Comparison of ENCODE assay signal across 8 cellular contexts in the genomic region with DNA sequence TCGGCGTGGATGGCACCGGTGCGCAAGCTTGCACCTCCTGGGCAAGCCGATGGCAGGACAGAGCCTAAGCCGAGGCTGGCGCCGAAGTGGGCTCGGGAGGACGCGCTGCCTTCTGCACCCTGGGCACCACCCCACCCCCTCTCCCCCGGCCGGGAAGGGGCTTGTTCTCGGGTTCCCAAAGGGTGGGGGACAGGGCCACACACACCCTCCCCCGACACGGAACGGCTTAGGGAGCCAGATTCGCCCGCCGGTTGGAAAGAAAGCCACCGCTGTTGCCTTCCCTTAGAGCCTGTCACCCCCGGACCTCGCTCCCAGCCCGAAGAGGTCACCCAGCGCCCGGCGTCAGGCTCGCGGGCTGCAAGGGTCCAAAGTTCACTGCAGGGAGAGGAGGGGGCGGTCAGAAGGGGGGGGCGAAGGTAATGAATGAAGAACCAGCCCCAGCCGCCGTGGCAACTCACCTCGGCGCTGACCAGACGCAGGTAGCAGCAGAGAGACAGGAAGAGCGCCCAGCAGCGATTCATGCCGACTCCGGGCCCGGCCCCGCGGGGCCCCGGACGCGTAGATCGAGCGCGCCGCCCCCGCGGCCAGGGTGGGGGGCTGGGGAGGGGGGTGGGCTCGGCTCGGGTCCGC. TPM values are rescaled to one million over a fixed set of nuclear protein-coding genes. Genes with fewer than 3 reads are reported as not detected.
DNase-seq lines count a peak whose midpoint lies in the region; ATAC-seq and TF ChIP-seq lines count a peak whose summit lies in the region.

No MANE protein-coding gene starts in this region.

- H3K4me3 ChIP-seq in mononuclear cell (ENCODE audit: low read length): peak overlapping the region; percentile 18

- TF ChIP-seq EP300 in Ishikawa (IDR thresholded peaks at IDR 0.05; ENCODE audit: borderline replicate concordance): no peak

- no peak for TF ChIP-seq RAD21 in Ishikawa (IDR thresholded peaks at IDR 0.05; ENCODE audit: low read depth)

- DNase-seq in central memory CD8-positive, alpha-beta T cell (ENCODE audit: low spot score in 2 of 2): peak in 1 of 2 donors; percentile 27
- DNase-seq in AML-193 (lab: John Stamatoyannopoulos, UW) (no peak), NCI-H1436 (lab: John Stamatoyannopoulos, UW) (no peak)

- peaks cover 37% of the 10 kb centered on the region for H3K36me3 Mint-ChIP-seq in central memory CD8-positive, alpha-beta T cell (ENCODE audit: insufficient read depth)

- peaks cover 43% of the 10 kb centered on the region for H3K4me1 ChIP-seq in mononuclear cell (ENCODE audit: insufficient read depth, low read length)

- peak overlapping the region; percentile 98 for H3K27ac ChIP-seq in 22Rv1

- no peak for ATAC-seq in central memory CD8-positive, alpha-beta T cell (replicated peaks; ENCODE audit: extremely low read depth, poor library complexity, severe bottlenecking)
- no peak for ATAC-seq in HG03378 (IDR thresholded peaks at IDR 0.05; ENCODE audit: unreplicated experiment)
- no peak for ATAC-seq in GM19452 (IDR thresholded peaks at IDR 0.05; ENCODE audit: unreplicated experiment)

- H3K27ac Mint-ChIP-seq in central memory CD8-positive, alpha-beta T cell (ENCODE audit: low read depth): peak overlapping the region; percentile 89

- peaks cover 42% of the 10 kb centered on the region for H3K4me1 Mint-ChIP-seq in central memory CD8-positive, alpha-beta T cell

- peak overlapping the region; percentile 95 for H3K4me3 Mint-ChIP-seq in central memory CD8-positive, alpha-beta T cell

- H3K27me3 Mint-ChIP-seq in central memory CD8-positive, alpha-beta T cell: no peaks in the 10 kb centered on the region

- H3K27me3 ChIP-seq in mononuclear cell (ENCODE audit: insufficient read depth, low read length): peaks cover 53% of the 10 kb centered on the region

- TF ChIP-seq CTCF in 22Rv1 (IDR thresholded peaks at IDR 0.05): no peak

- H3K9me3 ChIP-seq in mononuclear cell (ENCODE audit: low read depth, low read length): no peaks in the 10 kb centered on the region

- H3K9me3 Mint-ChIP-seq in central memory CD8-positive, alpha-beta T cell: no peaks in the 10 kb centered on the region

TF ChIP-seq in Ishikawa, 13 proteins besides CTCF, POLR2A, EP300 and RAD21:
- TF ChIP-seq TCF12 (IDR thresholded peaks at IDR 0.05; ENCODE audit: low read depth) (no peak), TEAD4 (IDR thresholded peaks at IDR 0.05) (no peak)
- TF ChIP-seq, protein P1, sequence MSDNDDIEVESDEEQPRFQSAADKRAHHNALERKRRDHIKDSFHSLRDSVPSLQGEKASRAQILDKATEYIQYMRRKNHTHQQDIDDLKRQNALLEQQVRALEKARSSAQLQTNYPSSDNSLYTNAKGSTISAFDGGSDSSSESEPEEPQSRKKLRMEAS (IDR thresholded peaks at IDR 0.05): 0 out of 2 replicates have a peak, but pooled peaks have one; percentile 13

RNA-seq across cellular contexts. Expression of a gene that starts 1.2 kb away (rescaled TPM):
- 1.2 TPM for total RNA-seq in mononuclear cell
